ENCODE assay signal across 1 cellular context in the genomic region with DNA sequence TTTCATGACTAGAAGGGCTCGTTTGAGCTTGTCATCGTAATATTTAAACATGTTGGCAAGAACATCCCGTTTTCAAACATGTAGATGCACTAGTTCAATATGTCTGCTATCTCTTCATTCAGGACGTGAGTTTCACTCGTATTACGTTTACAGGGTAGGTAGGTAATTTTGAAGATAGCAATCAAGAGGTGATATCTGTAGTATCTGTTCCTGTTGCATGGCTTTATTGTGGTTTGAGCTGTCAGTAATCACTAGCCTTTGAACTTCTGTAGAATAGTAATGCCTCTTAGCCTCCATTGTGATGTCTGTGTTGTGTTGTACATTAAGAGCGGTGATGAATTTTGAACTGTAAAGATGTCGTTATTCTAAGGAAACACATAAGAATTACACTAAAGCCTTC.
A peak's percentile ranks its signal among the peaks of the same experiment; 100 is the strongest.
TF ChIP-seq lines count a peak whose summit lies in the region.

No MANE protein-coding gene starts in this region.

TF ChIP-seq in GM12878, 131 proteins besides CTCF, POLR2A, EP300 and RAD21 (continued from another document):
- TF ChIP-seq USF1 (IDR thresholded peaks at IDR 0.05; ENCODE audit: borderline replicate concordance, extremely low read length, insufficient read depth, low read depth, low read length): no peak
- no peak for TF ChIP-seq NR2C1 (IDR thresholded peaks at IDR 0.05)
- 0 out of 2 replicates have a peak, but pooled peaks have one; percentile 50 for TF ChIP-seq ZNF217 (IDR thresholded peaks at IDR 0.05)
- TF ChIP-seq WRNIP1 (IDR thresholded peaks at IDR 0.05; ENCODE audit: borderline replicate concordance, low read depth, low read length): no peak
- TF ChIP-seq SPI1 (IDR thresholded peaks at IDR 0.05; ENCODE audit: borderline replicate concordance, insufficient read depth, low read depth, low read length): peak; percentile 63
- TF ChIP-seq RUNX3 (IDR thresholded peaks at IDR 0.05; ENCODE audit: low read length): 0 out of 2 replicates have a peak, but pooled peaks have one; percentile 36
- TF ChIP-seq TCF7 (IDR thresholded peaks at IDR 0.05; ENCODE audit: borderline replicate concordance): peak; percentile 66; the same call in 1 of the 2 replicates
- TF ChIP-seq ZNF24 (IDR thresholded peaks at IDR 0.05): peak; percentile 83; the same call in 1 of the 2 replicates
- TF ChIP-seq RFX5 (IDR thresholded peaks at IDR 0.05; ENCODE audit: low read depth, low read length): no peak
- no peak for TF ChIP-seq GATAD2B (conservative IDR thresholded peaks at IDR 0.05; ENCODE audit: low read depth)
- TF ChIP-seq ZNF622 (IDR thresholded peaks at IDR 0.05): no peak
- TF ChIP-seq DPF2 (IDR thresholded peaks at IDR 0.05): peak; percentile 44; the same call in 1 of the 2 replicates
- TF ChIP-seq PKNOX1 (IDR thresholded peaks at IDR 0.05): peak; percentile 65; the same call in 1 of the 2 replicates
- TF ChIP-seq MLLT1 (IDR thresholded peaks at IDR 0.05): peak; percentile 85
- TF ChIP-seq NR2F1 (conservative IDR thresholded peaks at IDR 0.05): peak; percentile 68; the same call in 1 of the 2 replicates
- TF ChIP-seq IKZF2 (IDR thresholded peaks at IDR 0.05): 0 out of 4 replicates have a peak, but pooled peaks of 1 of the 2 experiments have one; percentile 19
- TF ChIP-seq, protein P1, sequence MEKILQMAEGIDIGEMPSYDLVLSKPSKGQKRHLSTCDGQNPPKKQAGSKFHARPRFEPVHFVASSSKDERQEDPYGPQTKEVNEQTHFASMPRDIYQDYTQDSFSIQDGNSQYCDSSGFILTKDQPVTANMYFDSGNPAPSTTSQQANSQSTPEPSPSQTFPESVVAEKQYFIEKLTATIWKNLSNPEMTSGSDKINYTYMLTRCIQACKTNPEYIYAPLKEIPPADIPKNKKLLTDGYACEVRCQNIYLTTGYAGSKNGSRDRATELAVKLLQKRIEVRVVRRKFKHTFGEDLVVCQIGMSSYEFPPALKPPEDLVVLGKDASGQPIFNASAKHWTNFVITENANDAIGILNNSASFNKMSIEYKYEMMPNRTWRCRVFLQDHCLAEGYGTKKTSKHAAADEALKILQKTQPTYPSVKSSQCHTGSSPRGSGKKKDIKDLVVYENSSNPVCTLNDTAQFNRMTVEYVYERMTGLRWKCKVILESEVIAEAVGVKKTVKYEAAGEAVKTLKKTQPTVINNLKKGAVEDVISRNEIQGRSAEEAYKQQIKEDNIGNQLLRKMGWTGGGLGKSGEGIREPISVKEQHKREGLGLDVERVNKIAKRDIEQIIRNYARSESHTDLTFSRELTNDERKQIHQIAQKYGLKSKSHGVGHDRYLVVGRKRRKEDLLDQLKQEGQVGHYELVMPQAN (conservative IDR thresholded peaks at IDR 0.05): 0 out of 2 replicates have a peak, but pooled peaks have one; percentile 25
- TF ChIP-seq JUNB (IDR thresholded peaks at IDR 0.05): no peak
